In the genomic region with DNA sequence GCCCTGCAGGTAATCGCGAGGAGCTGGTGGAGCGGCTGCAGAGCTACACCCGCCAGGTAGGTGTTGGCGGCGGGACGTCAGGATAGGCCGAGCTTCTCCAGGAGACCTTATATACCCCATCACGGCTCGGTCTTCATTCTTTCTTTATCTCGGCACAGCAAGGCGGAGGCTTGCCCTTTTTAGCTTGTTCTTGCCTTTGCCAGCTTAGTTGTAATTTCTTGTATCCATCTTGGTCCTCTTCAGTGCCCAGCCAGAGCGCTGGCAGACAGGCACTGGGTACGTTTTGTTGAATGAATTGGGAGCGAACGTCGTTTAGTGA, we compare ENCODE assay signal across 8 cellular contexts. TPM values are rescaled to one million over a fixed set of nuclear protein-coding genes. Genes with fewer than 3 reads are reported as not detected.
DNase-seq lines count a peak whose midpoint lies in the region; ATAC-seq and TF ChIP-seq lines count a peak whose summit lies in the region.

No MANE protein-coding gene starts in this region.

- peaks cover 0 to 2% (median 0%) of the 10 kb centered on the region in 11 donors for H3K9me3 Mint-ChIP-seq in naive thymus-derived CD4-positive, alpha-beta T cell

- H3K4me3 Mint-ChIP-seq in naive thymus-derived CD4-positive, alpha-beta T cell, result peak overlapping the region; percentile 95 to 100 (median 98)

- H3K27me3 ChIP-seq in AG04450 (ENCODE audit: control insufficient read depth, insufficient read depth, low read length) (peaks cover 4% of the 10 kb centered on the region), KMS-11 (ENCODE audit: insufficient read depth, low read depth) (no peaks in the 10 kb centered on the region)
- no peaks in the 10 kb centered on the region for H3K27me3 ChIP-seq in naive thymus-derived CD4-positive, alpha-beta T cell (ENCODE audit: control insufficient read depth in 2 of 2, insufficient read depth in 2 of 2, low read length in 2 of 2)

- H3K27me3 Mint-ChIP-seq in naive thymus-derived CD4-positive, alpha-beta T cell, result peaks cover 0 to 9% (median 0%) of the 10 kb centered on the region in 5 donors

- no peak for DNase-seq in AG04450 (ENCODE audit: low read depth, low spot score)
- no peak for DNase-seq in naive thymus-derived CD4-positive, alpha-beta T cell
- DNase-seq in DMS53 treated with DMSO at 0.1 percent for 48 hours (lab: John Stamatoyannopoulos, UW; ENCODE audit: unreplicated experiment), result no peak
- no peak for DNase-seq in GDM1 (lab: John Stamatoyannopoulos, UW)
- no peak for DNase-seq in GM19240 (ENCODE audit: insufficient read length, low spot score)
- DNase-seq in middle frontal gyrus (ENCODE audit: extremely low spot score, low spot score), result no peak

- peaks cover 25% of the 10 kb centered on the region; the same call in 1 of the 2 replicates for H3K36me3 ChIP-seq in KMS-11 (ENCODE audit: insufficient read depth)
- H3K36me3 ChIP-seq in naive thymus-derived CD4-positive, alpha-beta T cell (ENCODE audit: control insufficient read depth in 2 of 3, insufficient read depth in 3 of 3, low read length in 3 of 3), result peaks cover 12 to 46% (median 24%) of the 10 kb centered on the region in 3 experiments

- H3K4me1 ChIP-seq in KMS-11 (ENCODE audit: low read depth, poor library complexity, severe bottlenecking), result peaks cover 48% of the 10 kb centered on the region
- peaks cover 14 to 18% of the 10 kb centered on the region in 2 donors for H3K4me1 ChIP-seq in naive thymus-derived CD4-positive, alpha-beta T cell (ENCODE audit: control insufficient read depth in 2 of 2, insufficient read depth in 2 of 2, low read length in 2 of 2)

- H3K27ac Mint-ChIP-seq in naive thymus-derived CD4-positive, alpha-beta T cell, result peak overlapping the region; percentile 95 to 99 (median 98)

- TF ChIP-seq CTCF in AG04450 (IDR thresholded peaks at IDR 0.05; ENCODE audit: low read depth, low read length) (no peak), KMS-11 (conservative IDR thresholded peaks at IDR 0.05; ENCODE audit: low read depth, low read length) (no peak)

- peaks cover 55% of the 10 kb centered on the region for H3K79me2 ChIP-seq in KMS-11 (ENCODE audit: insufficient read depth, low read depth)

- peaks cover 4 to 32% (median 14%) of the 10 kb centered on the region in 5 donors for H3K36me3 Mint-ChIP-seq in naive thymus-derived CD4-positive, alpha-beta T cell

- CTCF ChIA-PET in AG04450 (lab: Charles Lee), result interaction anchor here (0.7 to 7.0 kb wide), 6 partner anchors 9 to 170 kb away, joined by 3 to 103 read pairs (median 4); no protein-coding TSS in a partner anchor
- CTCF ChIA-PET in naive thymus-derived CD4-positive, alpha-beta T cell (lab: Charles Lee), result interaction anchor here (0.5 to 5.7 kb wide), 9 partner anchors 9 to 193 kb away, joined by 3 to 36 read pairs (median 3); a partner anchor contains a TSS

- H3K9me3 ChIP-seq in AG04450 (ENCODE audit: control insufficient read depth, insufficient read depth, low read length), result no peaks in the 10 kb centered on the region; the same call in 1 of the 2 replicates
- no peaks in the 10 kb centered on the region for H3K9me3 ChIP-seq in naive thymus-derived CD4-positive, alpha-beta T cell (ENCODE audit: control insufficient read depth in 2 of 3, low read length in 3 of 3)

- POLR2A ChIA-PET in AG04450 (lab: Yijun Ruan, JAX), result interaction anchor here (1.1 to 2.6 kb wide), 3 partner anchors 11 to 31 kb away, joined by 3 to 12 read pairs (median 3); a partner anchor contains a TSS
- POLR2A ChIA-PET in naive thymus-derived CD4-positive, alpha-beta T cell (lab: Charles Lee), result interaction anchor here (0.6 to 3.8 kb wide), 16 partner anchors 11 to 737 kb away, joined by 3 to 37 read pairs (median 5); a partner anchor contains a TSS

- H3K27ac ChIP-seq in AG04450 (ENCODE audit: low read depth, low read length), result peak overlapping the region; percentile 65
- peak overlapping the region; percentile 72 for H3K27ac ChIP-seq in KMS-11
- H3K27ac ChIP-seq in cingulate gyrus (ENCODE audit: low read depth, low read length), result peak overlapping the region; percentile 83
- peak overlapping the region; percentile 93 for H3K27ac ChIP-seq in naive thymus-derived CD4-positive, alpha-beta T cell (ENCODE audit: low read depth, low read length)

- intact Hi-C loops in naive thymus-derived CD4-positive, alpha-beta T cell (cut with micrococcal nuclease), result loop anchor here (1.0 to 10.0 kb wide), 10 partner anchors 49 to 482 kb away; a partner anchor contains a TSS

- no peaks in the 10 kb centered on the region for H4K20me1 ChIP-seq in KMS-11 (ENCODE audit: insufficient read depth)

- peak overlapping the region; percentile 74 for H3K9ac ChIP-seq in KMS-11

- peaks cover 17 to 44% (median 38%) of the 10 kb centered on the region in 7 donors for H3K4me1 Mint-ChIP-seq in naive thymus-derived CD4-positive, alpha-beta T cell

- H2AFZ ChIP-seq in KMS-11 (ENCODE audit: low read depth), result peak overlapping the region; percentile 36; the same call in 1 of the 2 replicates

- H3K4me3 ChIP-seq in AG04450 (ENCODE audit: low read depth, low read length) (peak overlapping the region; percentile 87), KMS-11 (IDR thresholded peaks at IDR 0.05; ENCODE audit: insufficient read depth, low read depth, low read length) (no peak overlapping the region)
- peak overlapping the region; percentile 88 for H3K4me3 ChIP-seq in naive thymus-derived CD4-positive, alpha-beta T cell (ENCODE audit: low read length)

- H3K4me2 ChIP-seq in KMS-11, result peak overlapping the region; percentile 95; the same call in 1 of the 2 replicates

- no peak for ATAC-seq in naive thymus-derived CD4-positive, alpha-beta T cell

RNA-seq across cellular contexts. Expression of a gene that starts 0.5 kb away (rescaled TPM):
- 88.2 and 97.1 TPM in 2 replicates for polyA plus RNA-seq in AG04450 (2011; rRNA removed)
- 79.5 and 86.6 TPM in 2 replicates for polyA minus RNA-seq in AG04450 (2011; rRNA and poly(A)+ RNA removed)
- total RNA-seq in naive thymus-derived CD4-positive, alpha-beta T cell, result 100 to 1,000 TPM; 163 to 248 (median 206) TPM
- 100 to 1,000 TPM in 1 of 2 donors, 10 to 100 TPM in 1; 81.8 to 140 TPM for polyA plus RNA-seq in naive thymus-derived CD4-positive, alpha-beta T cell

RNA-seq across cellular contexts. Expression of a gene that starts 3.7 kb away (rescaled TPM):
- 0.09 and 0.11 TPM in 2 replicates for polyA plus RNA-seq in AG04450 (2011; rRNA removed)
- not detected in 2 replicates for polyA minus RNA-seq in AG04450 (2011; rRNA and poly(A)+ RNA removed)
- total RNA-seq in naive thymus-derived CD4-positive, alpha-beta T cell, result not detected
- polyA plus RNA-seq in naive thymus-derived CD4-positive, alpha-beta T cell, result not detected

RNA-seq across cellular contexts. Expression of a gene that starts 17.4 kb away (rescaled TPM):
- polyA plus RNA-seq in AG04450 (2011; rRNA removed), result 27.1 and 32.5 TPM in 2 replicates
- polyA minus RNA-seq in AG04450 (2011; rRNA and poly(A)+ RNA removed), result 83.4 and 117 TPM in 2 replicates
- 100 to 1,000 TPM; 100 to 314 (median 252) TPM for total RNA-seq in naive thymus-derived CD4-positive, alpha-beta T cell
- 100 to 1,000 TPM in 1 of 2 donors, 10 to 100 TPM in 1; 48.0 to 116 TPM for polyA plus RNA-seq in naive thymus-derived CD4-positive, alpha-beta T cell

RNA-seq across cellular contexts. Expression of a gene that starts 26.3 kb away (rescaled TPM):
- 0.25 and 0.40 TPM in 2 replicates for polyA plus RNA-seq in AG04450 (2011; rRNA removed)
- 0.14 and 0.30 TPM in 2 replicates for polyA minus RNA-seq in AG04450 (2011; rRNA and poly(A)+ RNA removed)
- total RNA-seq in naive thymus-derived CD4-positive, alpha-beta T cell, result 1 to 10 TPM in 2 of 5 experiments, not detected in 3; 1.4 to 4.2 TPM
- not detected for polyA plus RNA-seq in naive thymus-derived CD4-positive, alpha-beta T cell

RNA-seq across cellular contexts. Expression of a gene that starts 40.8 kb away (rescaled TPM):
- polyA plus RNA-seq in AG04450 (2011; rRNA removed), result 0.69 and 1.0 TPM in 2 replicates
- polyA minus RNA-seq in AG04450 (2011; rRNA and poly(A)+ RNA removed), result 0.55 TPM in 1 of 2 replicates, not detected in the other
- under 1 TPM in 1 of 5 experiments, not detected in 4; 0.42 TPM for total RNA-seq in naive thymus-derived CD4-positive, alpha-beta T cell
- polyA plus RNA-seq in naive thymus-derived CD4-positive, alpha-beta T cell, result not detected
